ENCODE assay signal across 14 cellular contexts in the genomic region with DNA sequence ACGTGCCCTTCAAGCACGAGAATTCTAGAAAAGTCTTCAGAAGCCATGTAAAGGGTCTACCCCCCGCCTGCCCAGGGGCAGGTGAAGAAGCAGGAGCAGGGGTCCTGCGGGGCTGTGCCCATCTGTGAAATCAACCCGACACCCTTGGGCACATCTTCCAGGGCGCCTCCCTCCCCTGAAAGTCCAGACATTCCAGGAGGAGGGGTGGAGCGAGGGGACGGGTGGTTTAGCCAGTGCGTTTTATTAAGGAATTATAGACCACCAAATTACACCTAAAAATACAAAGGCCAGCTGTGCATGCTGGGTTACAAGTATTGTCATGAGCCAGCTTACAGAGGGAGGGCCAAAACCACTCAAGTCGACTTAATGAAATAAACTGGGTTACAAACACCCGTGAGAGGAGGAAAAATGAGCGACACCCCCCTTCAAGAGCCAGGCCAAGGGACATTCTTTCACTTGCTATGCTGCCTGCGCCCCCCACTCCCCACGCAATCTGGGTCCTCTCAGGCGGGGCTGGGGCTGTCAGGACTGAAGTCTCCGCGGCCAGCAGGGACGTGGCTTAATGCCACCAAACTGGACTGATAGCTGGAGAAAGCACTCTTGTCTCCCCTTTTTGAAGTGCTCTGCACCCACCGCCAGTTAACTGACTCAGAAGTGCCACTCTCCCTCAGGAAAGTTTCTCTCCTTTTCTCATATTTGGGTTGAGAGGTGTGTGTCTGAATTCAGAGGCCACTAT.
"Had no signal": no experiment of that assay in that cellular context is flagged by ENCODE, and none has a peak within 500 bp of the region (broad histone marks: within the 10 kb centered on the region; RNA-seq: fewer than 3 reads in every experiment).

No MANE protein-coding gene starts in this region.

- H3K27me3 Mint-ChIP-seq: stimulated activated memory B cell treated with anti-CD40 and anti-IgM and Interleukin-4, amounts not matched to agents 10 μg/mL and 1 μg/mL and 100 μg/mL, for 72 hours had no signal

- H3K4me3 ChIP-seq: transverse colon had no signal

- H3K9me3 ChIP-seq: gastroesophageal sphincter, transverse colon had no signal

- H3K9me3 Mint-ChIP-seq: activated naive CD8-positive, alpha-beta T cell treated with anti-CD3 and anti-CD28 coated beads, Interleukin-2, amount 50 U/mL, for 24 hours; memory B cell; nephron progenitor cell; stimulated activated memory B cell treated with anti-CD40 and anti-IgM and Interleukin-4, amounts not matched to agents 10 μg/mL and 1 μg/mL and 100 μg/mL, for 72 hours had no signal

- H3K4me3 Mint-ChIP-seq: activated naive CD8-positive, alpha-beta T cell treated with anti-CD3 and anti-CD28 coated beads, Interleukin-2, amount 50 U/mL, for 24 hours; memory B cell; nephron progenitor cell; stimulated activated memory B cell treated with anti-CD40 and anti-IgM and Interleukin-4, amounts not matched to agents 10 μg/mL and 1 μg/mL and 100 μg/mL, for 72 hours had no signal

- H3K27ac Mint-ChIP-seq: activated naive CD8-positive, alpha-beta T cell treated with anti-CD3 and anti-CD28 coated beads, Interleukin-2, amount 50 U/mL, for 24 hours; memory B cell; nephron progenitor cell; stimulated activated memory B cell treated with anti-CD40 and anti-IgM and Interleukin-4, amounts not matched to agents 10 μg/mL and 1 μg/mL and 100 μg/mL, for 72 hours had no signal

- H3K27ac ChIP-seq: transverse colon had no signal

- H3K27me3 ChIP-seq: gastroesophageal sphincter, transverse colon had no signal

- H3K4me1 Mint-ChIP-seq: memory B cell; stimulated activated memory B cell treated with anti-CD40 and anti-IgM and Interleukin-4, amounts not matched to agents 10 μg/mL and 1 μg/mL and 100 μg/mL, for 72 hours had no signal

- DNase-seq: activated CD4-positive, alpha-beta T cell treated with anti-CD3 and anti-CD28 coated beads, Interleukin-2, amount 50 U/mL, for 1 hour; activated CD4-positive, CD25-positive, alpha-beta regulatory T cell; activated naive CD4-positive, alpha-beta T cell; activated T-cell treated with anti-CD3 and anti-CD28 coated beads for 4 hours; left ventricle myocardium superior; nephron progenitor cell; transverse colon had no signal

- H3K36me3 ChIP-seq: gastroesophageal sphincter, transverse colon had no signal

- FAIRE-seq: colon, endometrium, keratinocyte had no signal

- H3K36me3 Mint-ChIP-seq: memory B cell; stimulated activated memory B cell treated with anti-CD40 and anti-IgM and Interleukin-4, amounts not matched to agents 10 μg/mL and 1 μg/mL and 100 μg/mL, for 72 hours had no signal

- ATAC-seq: gastroesophageal sphincter; left ventricle myocardium superior; stimulated activated memory B cell treated with anti-CD40 and anti-IgM and Interleukin-4, amounts not matched to agents 10 μg/mL and 1 μg/mL and 100 μg/mL, for 72 hours had no signal

- H3K4me1 ChIP-seq: transverse colon had no signal
